Comparison of ENCODE assay signal across 26 cellular contexts in the genomic region with DNA sequence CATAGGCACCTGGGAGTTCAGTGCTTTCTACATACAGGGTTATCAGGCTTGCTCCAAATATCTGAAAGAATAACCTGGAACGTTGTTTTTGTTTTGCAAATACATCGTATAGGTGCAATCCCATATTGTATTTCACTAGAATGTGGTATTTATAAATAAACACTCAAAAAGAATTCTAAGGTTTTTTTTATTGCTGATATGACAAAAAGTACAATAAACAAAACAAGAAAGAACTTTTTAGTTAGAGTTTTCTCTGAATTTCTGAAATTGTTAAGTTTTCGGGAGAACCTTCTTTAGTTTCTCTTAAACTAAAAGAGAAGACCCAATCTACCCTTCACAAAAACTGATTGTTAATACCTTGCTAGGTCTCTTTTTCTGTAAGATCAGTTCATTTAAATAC.
A peak's percentile ranks its signal among the peaks of the same experiment; 100 is the strongest.
DNase-seq lines count a peak whose midpoint lies in the region; ATAC-seq, FAIRE-seq and TF ChIP-seq lines count a peak whose summit lies in the region.
"Had no signal": no experiment of that assay in that cellular context is flagged by ENCODE, and none has a peak within 500 bp of the region (broad histone marks: within the 10 kb centered on the region; RNA-seq: fewer than 3 reads in every experiment).

No MANE protein-coding gene starts in this region.

- H3K9me3 Mint-ChIP-seq in chondrocyte (ENCODE audit: low read depth): no peaks in the 10 kb centered on the region

- H3K79me2 ChIP-seq in HepG2 (ENCODE audit: insufficient read depth, low read length) (no peaks in the 10 kb centered on the region), K562 (ENCODE audit: control insufficient read depth, insufficient read depth, low read length) (no peaks in the 10 kb centered on the region)

- TF ChIP-seq EP300 in HepG2 (IDR thresholded peaks at IDR 0.05; ENCODE audit: low read depth in 2 of 2, low read length in 2 of 2) (no peak), HepG2 (CRISPR knock-in tag; IDR thresholded peaks at IDR 0.05; ENCODE audit: borderline replicate concordance) (no peak), K562 (IDR thresholded peaks at IDR 0.05; ENCODE audit: low read length) (no peak)

- FAIRE-seq in HepG2 (lab: Jason Lieb, UNC): no peak
- FAIRE-seq in K562 (lab: Jason Lieb, UNC): no peak
- FAIRE-seq: GM12878, GM12892, GM18507, GM19239 had no signal

- H3K9ac ChIP-seq in HepG2 (ENCODE audit: insufficient read depth, low read depth, low read length) (no peak overlapping the region), K562 (ENCODE audit: insufficient read depth in 1 of 2, low read depth in 2 of 2, low read length in 2 of 2) (no peak overlapping the region), colonic mucosa (ENCODE audit: low read depth in 2 of 2, low read length in 2 of 2) (no peak overlapping the region)
- H3K9ac ChIP-seq: BLaER1 had no signal

- POLR2A ChIA-PET in HepG2 (lab: Yijun Ruan, JAX) (no interaction called here), K562 (lab: Yijun Ruan, JAX) (no interaction called here)

- H3K4me3 ChIP-seq in HepG2 (replicated peaks in 1 of 3; ENCODE audit: insufficient read depth in 1 of 3, low read depth in 2 of 3, low read length in 3 of 3) (no peak overlapping the region), right lobe of liver (no peak overlapping the region), K562 (no peak overlapping the region), colonic mucosa (no peak overlapping the region)
- H3K4me3 ChIP-seq: BLaER1, GM12878 had no signal

- intact Hi-C loops in HepG2 (cut with micrococcal nuclease; ENCODE audit: unreplicated experiment): no loop called here
- intact Hi-C loops in right lobe of liver (cut with DNase I): no loop called here
- intact Hi-C loops in K562 (cut with micrococcal nuclease): no loop called here
- intact Hi-C loops in colonic mucosa (cut with DNase I): no loop called here

- no peak overlapping the region for H3K4me3 Mint-ChIP-seq in chondrocyte (ENCODE audit: unreplicated experiment)
- H3K4me3 Mint-ChIP-seq: CD14-positive monocyte; CD4-positive, alpha-beta memory T cell; CD4-positive, CD25-positive, alpha-beta regulatory T cell; CD8-positive, alpha-beta memory T cell had no signal

- no peaks in the 10 kb centered on the region for H3K27me3 ChIP-seq in HepG2 (ENCODE audit: control insufficient read depth in 1 of 2, insufficient read depth in 2 of 2, low read length in 2 of 2)
- no peaks in the 10 kb centered on the region for H3K27me3 ChIP-seq in right lobe of liver
- no peaks in the 10 kb centered on the region for H3K27me3 ChIP-seq in K562 (ENCODE audit: control insufficient read depth in 2 of 2, insufficient read depth in 2 of 2, low read length in 2 of 2)
- no peaks in the 10 kb centered on the region for H3K27me3 ChIP-seq in colonic mucosa
- H3K27me3 ChIP-seq: BE2C, BLaER1 had no signal

- TF ChIP-seq RAD21 in HepG2 (CRISPR knock-in tag; IDR thresholded peaks at IDR 0.05) (no peak), K562 (CRISPR knock-in tag; conservative IDR thresholded peaks at IDR 0.05 in 1 of 2, IDR thresholded peaks at IDR 0.05 in 1 of 2) (no peak)

- H3K27ac Mint-ChIP-seq in chondrocyte (ENCODE audit: unreplicated experiment): no peak overlapping the region
- H3K27ac Mint-ChIP-seq: CD14-positive monocyte; CD4-positive, alpha-beta memory T cell; CD4-positive, CD25-positive, alpha-beta regulatory T cell; CD8-positive, alpha-beta memory T cell had no signal

- H3K4me2 ChIP-seq in HepG2 (ENCODE audit: low read depth, low read length) (no peak overlapping the region), K562 (ENCODE audit: insufficient read depth, low read length) (no peak overlapping the region)
- H3K4me2 ChIP-seq: BLaER1 had no signal

- H3K27ac ChIP-seq in HepG2 (ENCODE audit: extremely low read length, insufficient read depth, low read length): no peak overlapping the region
- H3K27ac ChIP-seq in right lobe of liver: no peak overlapping the region
- H3K27ac ChIP-seq in K562 (ENCODE audit: extremely low read depth, low read depth, low read length): no peak overlapping the region
- no peak overlapping the region for H3K27ac ChIP-seq in colonic mucosa
- H3K27ac ChIP-seq: 22Rv1, BLaER1 had no signal

- no peaks in the 10 kb centered on the region for H3K27me3 Mint-ChIP-seq in chondrocyte (ENCODE audit: low read depth)
- H3K27me3 Mint-ChIP-seq: CD4-positive, CD25-positive, alpha-beta regulatory T cell had no signal

- H3K9me3 ChIP-seq in HepG2 (ENCODE audit: low read length): 0 out of 2 replicates have a peak, but pooled peaks cover 6% of the 10 kb centered on the region
- no peaks in the 10 kb centered on the region for H3K9me3 ChIP-seq in right lobe of liver
- no peaks in the 10 kb centered on the region for H3K9me3 ChIP-seq in K562 (replicated peaks; ENCODE audit: control insufficient read depth, insufficient read depth, low read depth, low read length)
- no peaks in the 10 kb centered on the region for H3K9me3 ChIP-seq in colonic mucosa
- H3K9me3 ChIP-seq: BE2C, BLaER1 had no signal

- H3K9me1 ChIP-seq in K562 (ENCODE audit: control insufficient read depth, insufficient read depth, low read length): no peaks in the 10 kb centered on the region

- in situ Hi-C loops in HepG2 (cut with HindIII; ENCODE audit: extremely low pct_ligation_motif_present, low pct_unique_long_range_greater_than_20kb): no loop called here
- in situ Hi-C loops in K562 (cut with MboI): no loop called here

- no peak for TF ChIP-seq POLR2A in HepG2 (IDR thresholded peaks at IDR 0.05; ENCODE audit: insufficient read depth in 1 of 2, low read depth in 2 of 2, low read length in 2 of 2)
- no peak for TF ChIP-seq POLR2A in right lobe of liver (IDR thresholded peaks at IDR 0.05)
- TF ChIP-seq POLR2A in K562 (conservative IDR thresholded peaks at IDR 0.05): no peak

- TF ChIP-seq CTCF in HepG2 (CRISPR knock-in tag; IDR thresholded peaks at IDR 0.05) (no peak), right lobe of liver (IDR thresholded peaks at IDR 0.05) (no peak), K562 (IDR thresholded peaks at IDR 0.05 in 2 of 3, conservative IDR thresholded peaks at IDR 0.05 in 1 of 3; ENCODE audit: insufficient read depth in 2 of 3, low read depth in 1 of 3, low read length in 3 of 3) (no peak), chondrocyte (IDR thresholded peaks at IDR 0.05) (no peak), colonic mucosa (IDR thresholded peaks at IDR 0.05) (no peak)

- no peak for DNase-seq in HepG2 (ENCODE audit: low spot score)
- no peak for DNase-seq in right lobe of liver
- no peak for DNase-seq in K562 (ENCODE audit: extremely low read depth in 1 of 4, low spot score in 3 of 4)
- no peak for DNase-seq in chondrocyte (ENCODE audit: low spot score)
- DNase-seq in colonic mucosa: no peak
- DNase-seq: ACHN; BE2C; C1 segment of cervical spinal cord; CD4-positive, alpha-beta memory T cell; CD4-positive, CD25-positive, alpha-beta regulatory T cell; CD8-positive, alpha-beta memory T cell; COR-L47; DMS 273 treated with DMSO at 0.1 percent for 48 hours; DMS153; DMS53; DMS79; DND-41; EL; GDM1 had no signal

- 43% methylated on average over 3 of the region's 3 CpGs for WGBS in HepG2 (ENCODE audit: low lambda C conversion rate)
- 54% methylated on average over 3 of the region's 3 CpGs for WGBS in right lobe of liver (ENCODE audit: insufficient coverage, low coverage, low lambda C conversion rate, missing lambda C conversion rate)
- WGBS in K562 (ENCODE audit: insufficient coverage, low coverage, missing lambda C conversion rate): 0% methylated on average over 3 of the region's 3 CpGs

- H3K36me3 Mint-ChIP-seq in chondrocyte (ENCODE audit: low read depth): no peaks in the 10 kb centered on the region
- H3K36me3 Mint-ChIP-seq: CD14-positive monocyte; CD4-positive, alpha-beta memory T cell; CD4-positive, CD25-positive, alpha-beta regulatory T cell; CD8-positive, alpha-beta memory T cell had no signal

- H2AFZ ChIP-seq in HepG2 (ENCODE audit: low read length) (no peak overlapping the region), K562 (ENCODE audit: low read depth, low read length) (no peak overlapping the region)

- H3K4me1 ChIP-seq in HepG2 (ENCODE audit: insufficient read depth, low read length) (no peaks in the 10 kb centered on the region), right lobe of liver (no peaks in the 10 kb centered on the region), K562 (replicated peaks in 1 of 2; ENCODE audit: control insufficient read depth in 2 of 2, insufficient read depth in 2 of 2, low read length in 2 of 2) (no peaks in the 10 kb centered on the region), colonic mucosa (no peaks in the 10 kb centered on the region)
- H3K4me1 ChIP-seq: BE2C, BLaER1 had no signal

- H3K36me3 ChIP-seq in HepG2 (replicated peaks in 1 of 2; ENCODE audit: control insufficient read depth in 1 of 2, insufficient read depth in 2 of 2, low read length in 2 of 2) (no peaks in the 10 kb centered on the region), right lobe of liver (no peaks in the 10 kb centered on the region), K562 (ENCODE audit: control insufficient read depth, insufficient read depth, low read length) (no peaks in the 10 kb centered on the region), colonic mucosa (no peaks in the 10 kb centered on the region)
- H3K36me3 ChIP-seq: BE2C, BLaER1 had no signal

- CTCF ChIA-PET in HepG2 (lab: Yijun Ruan, JAX; ENCODE audit: low intra/inter-chr PET ratio, low total read pairs): no interaction called here
- CTCF ChIA-PET in K562 (lab: Yijun Ruan, JAX; ENCODE audit: low intra/inter-chr PET ratio): no interaction called here

- no peak for ATAC-seq in HepG2
- ATAC-seq in right lobe of liver: no peak
- no peak for ATAC-seq in K562
- ATAC-seq: GM12878 had no signal

- H4K20me1 ChIP-seq in HepG2 (ENCODE audit: insufficient read depth, low read length): no peaks in the 10 kb centered on the region
- H4K20me1 ChIP-seq in K562 (replicated peaks; ENCODE audit: control insufficient read depth, insufficient read depth, low read length): no peaks in the 10 kb centered on the region
- H4K20me1 ChIP-seq: BLaER1 had no signal

- BruUV-seq in HepG2 (replicated peaks; lab: Mats Ljungman, UMichigan) (no TSS peak), K562 (replicated peaks; lab: Mats Ljungman, UMichigan) (no TSS peak)

- no peaks in the 10 kb centered on the region for H3K4me1 Mint-ChIP-seq in chondrocyte (ENCODE audit: low read depth)
- H3K4me1 Mint-ChIP-seq: CD14-positive monocyte; CD4-positive, alpha-beta memory T cell; CD4-positive, CD25-positive, alpha-beta regulatory T cell; CD8-positive, alpha-beta memory T cell had no signal

TF ChIP-seq in K562, 482 proteins besides CTCF, POLR2A, EP300 and RAD21 (continues in another document):
- TF ChIP-seq ZFPM2 (CRISPR knock-in tag; IDR thresholded peaks at IDR 0.05) (no peak), MAFF (IDR thresholded peaks at IDR 0.05; ENCODE audit: low read length) (peak; percentile 75), MAFK (IDR thresholded peaks at IDR 0.05; ENCODE audit: low read length) (peak; percentile 78), ZNF316 (IDR thresholded peaks at IDR 0.05) (peak; percentile 83), MAFG (tag; conservative IDR thresholded peaks at IDR 0.05) (peak; percentile 66), C11orf30 (IDR thresholded peaks at IDR 0.05; ENCODE audit: low read depth) (peak; percentile 64; the same call in 1 of the 2 replicates)

Comparison
In these comparisons a context has a peak if more than half of its experiments do, and no peak if none do; other contexts are left out.
1. Of the 241 proteins assayed by ChIP-seq in both HepG2 and K562: peak only in HepG2: none; only in K562: MAFG; in both: MAFF and MAFK; in neither: 238.